Comparison of ENCODE assay signal across 17 cellular contexts in genomic region chr12:64653123-64653522, GRCh38. TPM values are rescaled to one million over a fixed set of nuclear protein-coding genes. Genes with fewer than 3 reads are reported as not detected.
DNase-seq lines count a peak whose midpoint lies in the region; ATAC-seq and TF ChIP-seq lines count a peak whose summit lies in the region.
"Had no signal": no experiment of that assay in that cellular context is flagged by ENCODE, and none has a peak within 500 bp of the region (broad histone marks: within the 10 kb centered on the region; RNA-seq: fewer than 3 reads in every experiment).

No MANE protein-coding gene starts in this region.

- H3K27me3 Mint-ChIP-seq in activated naive CD4-positive, alpha-beta T cell treated with anti-CD3 and anti-CD28 coated beads for 36 hours (ENCODE audit: low read depth): no peaks in the 10 kb centered on the region
- no peaks in the 10 kb centered on the region for H3K27me3 Mint-ChIP-seq in T-cell
- peaks cover 2% of the 10 kb centered on the region for H3K27me3 Mint-ChIP-seq in endothelial cell (ENCODE audit: unreplicated experiment)
- H3K27me3 Mint-ChIP-seq in stimulated activated memory B cell treated with anti-CD40 and anti-IgM and Interleukin-4, amounts not matched to agents 10 μg/mL and 1 μg/mL and 100 μg/mL, for 72 hours: no peaks in the 10 kb centered on the region

- peaks cover 8% of the 10 kb centered on the region for H3K36me3 Mint-ChIP-seq in activated naive CD4-positive, alpha-beta T cell treated with anti-CD3 and anti-CD28 coated beads for 36 hours (ENCODE audit: low read depth)
- H3K36me3 Mint-ChIP-seq in T-cell: peaks cover 40% of the 10 kb centered on the region
- peaks cover 12% of the 10 kb centered on the region for H3K36me3 Mint-ChIP-seq in endothelial cell (ENCODE audit: low read depth, unreplicated experiment)
- peaks cover 33% of the 10 kb centered on the region for H3K36me3 Mint-ChIP-seq in stimulated activated memory B cell treated with anti-CD40 and anti-IgM and Interleukin-4, amounts not matched to agents 10 μg/mL and 1 μg/mL and 100 μg/mL, for 72 hours

- no peak overlapping the region for H3K4me3 Mint-ChIP-seq in activated naive CD4-positive, alpha-beta T cell treated with anti-CD3 and anti-CD28 coated beads for 36 hours
- peak overlapping the region in 2 of 3 donors; percentile 15 to 65 for H3K4me3 Mint-ChIP-seq in T-cell
- no peak overlapping the region for H3K4me3 Mint-ChIP-seq in endothelial cell (ENCODE audit: unreplicated experiment)
- H3K4me3 Mint-ChIP-seq in stimulated activated memory B cell treated with anti-CD40 and anti-IgM and Interleukin-4, amounts not matched to agents 10 μg/mL and 1 μg/mL and 100 μg/mL, for 72 hours: no peak overlapping the region
- H3K4me3 Mint-ChIP-seq: endodermal cell had no signal

- H3K9me3 Mint-ChIP-seq in activated naive CD4-positive, alpha-beta T cell treated with anti-CD3 and anti-CD28 coated beads for 36 hours: no peaks in the 10 kb centered on the region
- H3K9me3 Mint-ChIP-seq in T-cell (no peaks in the 10 kb centered on the region), endothelial cell (ENCODE audit: unreplicated experiment) (no peaks in the 10 kb centered on the region)
- no peaks in the 10 kb centered on the region for H3K9me3 Mint-ChIP-seq in stimulated activated memory B cell treated with anti-CD40 and anti-IgM and Interleukin-4, amounts not matched to agents 10 μg/mL and 1 μg/mL and 100 μg/mL, for 72 hours
- H3K9me3 Mint-ChIP-seq: endodermal cell had no signal

- no peak for DNase-seq in activated naive CD4-positive, alpha-beta T cell treated with anti-CD3 and anti-CD28 coated beads for 36 hours
- DNase-seq in activated naive CD4-positive, alpha-beta T cell (lab: John Stamatoyannopoulos, UW): no peak
- DNase-seq in T-cell (no peak), endothelial cell (ENCODE audit: low spot score) (no peak), medulla oblongata (ENCODE audit: extremely low spot score) (no peak), germinal center (ENCODE audit: low spot score) (no peak), pons (ENCODE audit: low spot score) (no peak)
- DNase-seq: ACHN; activated effector memory CD4-positive, alpha-beta T cell treated with Interleukin-2 at 50 U/mL for 16 hours; aorta; EL; endodermal cell; kidney glomerular epithelial cell; NCI-H2029; stimulated activated naive CD4-positive, alpha-beta T cell treated with Interleukin-2 at 50 U/mL for 16 hours; SW 1271 had no signal

- no peak for ATAC-seq in T-cell (replicated peaks in 1 of 4)
- ATAC-seq in stimulated activated memory B cell treated with anti-CD40 and anti-IgM and Interleukin-4, amounts not matched to agents 10 μg/mL and 1 μg/mL and 100 μg/mL, for 72 hours: no peak

- CTCF ChIA-PET in activated naive CD4-positive, alpha-beta T cell treated with anti-CD3 and anti-CD28 coated beads for 36 hours (lab: Charles Lee): no interaction called here
- CTCF ChIA-PET in T-cell (lab: Charles Lee): interaction anchor here in 1 of 2 donors (0.6 kb wide), 1 partner anchor 145 kb away, joined by 3 read pairs; no protein-coding TSS in a partner anchor

- H3K27ac Mint-ChIP-seq in activated naive CD4-positive, alpha-beta T cell treated with anti-CD3 and anti-CD28 coated beads for 36 hours: peak overlapping the region; percentile 62
- peak overlapping the region; percentile 84 to 87 for H3K27ac Mint-ChIP-seq in T-cell
- peak overlapping the region; percentile 9 for H3K27ac Mint-ChIP-seq in endothelial cell (ENCODE audit: unreplicated experiment)
- peak overlapping the region; percentile 63 for H3K27ac Mint-ChIP-seq in stimulated activated memory B cell treated with anti-CD40 and anti-IgM and Interleukin-4, amounts not matched to agents 10 μg/mL and 1 μg/mL and 100 μg/mL, for 72 hours
- H3K27ac Mint-ChIP-seq: endodermal cell had no signal

- intact Hi-C loops in activated naive CD4-positive, alpha-beta T cell treated with anti-CD3 and anti-CD28 coated beads for 36 hours (cut with micrococcal nuclease): no loop called here

- H3K4me1 Mint-ChIP-seq in activated naive CD4-positive, alpha-beta T cell treated with anti-CD3 and anti-CD28 coated beads for 36 hours (ENCODE audit: low read depth): peaks cover 75% of the 10 kb centered on the region
- H3K4me1 Mint-ChIP-seq in T-cell (peaks cover 88 to 94% (median 94%) of the 10 kb centered on the region in 3 donors), endothelial cell (ENCODE audit: unreplicated experiment) (peaks cover 33% of the 10 kb centered on the region)
- H3K4me1 Mint-ChIP-seq in stimulated activated memory B cell treated with anti-CD40 and anti-IgM and Interleukin-4, amounts not matched to agents 10 μg/mL and 1 μg/mL and 100 μg/mL, for 72 hours: peaks cover 77% of the 10 kb centered on the region

- POLR2A ChIA-PET in T-cell (lab: Charles Lee): no interaction called here

- TF ChIP-seq CTCF in endothelial cell (IDR thresholded peaks at IDR 0.05; ENCODE audit: unreplicated experiment): no peak

RNA-seq across cellular contexts. Expression of gene RASSF3, which starts 42.8 kb away (rescaled TPM):
- total RNA-seq in activated naive CD4-positive, alpha-beta T cell treated with anti-CD3 and anti-CD28 coated beads for 36 hours: 10 to 100 TPM; 39.4 to 43.8 TPM
- total RNA-seq in T-cell (100 to 1,000 TPM; 113 to 167 (median 149) TPM), endothelial cell (ENCODE audit: unreplicated experiment) (43.5 TPM)

Comparison
In these comparisons a context has a peak if more than half of its experiments do, and no peak if none do; other contexts are left out.
1. H3K27ac Mint-ChIP-seq: peak in every context shown above with its lines; median percentile 86 in T-cell; 63 in stimulated activated memory B cell treated with anti-CD40 and anti-IgM and Interleukin-4, amounts not matched to agents 10 μg/mL and 1 μg/mL and 100 μg/mL, for 72 hours; 62 in activated naive CD4-positive, alpha-beta T cell treated with anti-CD3 and anti-CD28 coated beads for 36 hours; 9 in endothelial cell.
2. H3K4me3 Mint-ChIP-seq: peak in T-cell (2 of 3); none in activated naive CD4-positive, alpha-beta T cell treated with anti-CD3 and anti-CD28 coated beads for 36 hours (single experiment), endothelial cell (single experiment) and stimulated activated memory B cell treated with anti-CD40 and anti-IgM and Interleukin-4, amounts not matched to agents 10 μg/mL and 1 μg/mL and 100 μg/mL, for 72 hours (single experiment).